22 cellular contexts compared by ENCODE assay signal in the genomic region with DNA sequence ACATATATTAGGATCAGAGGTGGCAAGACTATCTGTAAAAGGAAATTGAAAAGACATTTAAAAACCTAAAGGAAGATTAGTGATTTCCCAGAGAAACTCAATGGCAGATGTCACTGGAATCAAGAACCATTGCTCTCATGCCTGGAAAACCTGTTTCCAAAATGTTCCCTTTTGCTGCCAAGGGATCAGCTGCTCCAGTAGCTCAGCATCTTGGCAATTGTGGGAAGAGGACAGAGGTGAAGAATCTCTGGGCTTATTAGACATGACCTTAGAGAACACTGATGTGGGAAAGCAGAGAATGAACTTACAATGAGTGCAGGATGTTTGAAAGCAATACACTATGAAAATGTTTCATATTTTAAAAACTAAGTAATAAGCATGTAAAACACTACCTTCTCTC.
"Had no signal": no experiment of that assay in that cellular context is flagged by ENCODE, and none has a peak within 500 bp of the region (broad histone marks: within the 10 kb centered on the region; RNA-seq: fewer than 3 reads in every experiment).

No MANE protein-coding gene starts in this region.

- H3K27me3 ChIP-seq: ascending aorta, breast epithelium, pancreas, tibial nerve had no signal

- DNase-seq: activated CD4-positive, alpha-beta T cell treated with anti-CD3 and anti-CD28 coated beads, Interleukin-2, amount 50 U/mL, for 1 hour; activated CD4-positive, CD25-positive, alpha-beta regulatory T cell treated with anti-CD3 and anti-CD28 coated beads, Interleukin-2, amount 50 U/mL, for 72 hours; activated CD8-positive, alpha-beta memory T cell treated with anti-CD3 and anti-CD28 coated beads, Interleukin-2, amount 50 U/mL, for 4 hours; activated naive CD4-positive, alpha-beta T cell treated with anti-CD3 and anti-CD28 coated beads, Interleukin-2, amount 50 U/mL, for 16 hours; activated T-cell treated with anti-CD3 and anti-CD28 coated beads, Interleukin-2, amount 50 U/mL, for 4 hours; effector CD8-positive, alpha-beta T cell; islet precursor cell; left colon; mucosa of descending colon; naive thymus-derived CD8-positive, alpha-beta T cell; pancreas; stimulated activated naive B cell treated with anti-CD40 and anti-IgM and Interleukin-4, amounts not matched to agents 10 μg/mL and 1 μg/mL and 100 μg/mL, for 72 hours; SW 1271; T-helper 2 cell had no signal

- H3K4me3 Mint-ChIP-seq: activated T-cell treated with anti-CD3 and anti-CD28 coated beads, Interleukin-2, amount 50 U/mL, for 4 hours; dendritic cell treated with granulocyte-macrophage colony-stimulating factor and Interleukin-4, amounts not matched to agents 40 ng/mL and 50 ng/mL, for 4 days; memory B cell; naive thymus-derived CD8-positive, alpha-beta T cell; stimulated activated naive B cell treated with anti-CD40 and anti-IgM and Interleukin-4, amounts not matched to agents 10 μg/mL and 1 μg/mL and 100 μg/mL, for 72 hours had no signal

- H3K9me3 ChIP-seq: ascending aorta, breast epithelium, mucosa of descending colon, neutrophil, pancreas, tibial nerve had no signal

- H3K4me3 ChIP-seq: ascending aorta, breast epithelium, mucosa of descending colon, pancreas, tibial nerve had no signal

- H3K36me3 ChIP-seq: ascending aorta, breast epithelium, neutrophil, pancreas, tibial nerve had no signal

- H3K27ac ChIP-seq: ascending aorta, breast epithelium, neutrophil, pancreas, tibial nerve, VCaP had no signal

- H3K36me3 Mint-ChIP-seq: memory B cell; naive thymus-derived CD8-positive, alpha-beta T cell; stimulated activated naive B cell treated with anti-CD40 and anti-IgM and Interleukin-4, amounts not matched to agents 10 μg/mL and 1 μg/mL and 100 μg/mL, for 72 hours had no signal

- H3K4me1 ChIP-seq: ascending aorta, breast epithelium had no signal

- H3K4me1 Mint-ChIP-seq: memory B cell; naive thymus-derived CD8-positive, alpha-beta T cell had no signal

- H3K9me3 Mint-ChIP-seq: activated T-cell treated with anti-CD3 and anti-CD28 coated beads, Interleukin-2, amount 50 U/mL, for 4 hours; dendritic cell treated with granulocyte-macrophage colony-stimulating factor and Interleukin-4, amounts not matched to agents 40 ng/mL and 50 ng/mL, for 4 days; naive thymus-derived CD8-positive, alpha-beta T cell had no signal

- ATAC-seq: activated T-cell treated with anti-CD3 and anti-CD28 coated beads, Interleukin-2, amount 50 U/mL, for 4 hours; esophagus mucosa; left colon; mucosa of descending colon; naive thymus-derived CD8-positive, alpha-beta T cell; pancreas; stimulated activated naive B cell treated with anti-CD40 and anti-IgM and Interleukin-4, amounts not matched to agents 10 μg/mL and 1 μg/mL and 100 μg/mL, for 72 hours had no signal

- H3K27ac Mint-ChIP-seq: dendritic cell treated with granulocyte-macrophage colony-stimulating factor and Interleukin-4, amounts not matched to agents 40 ng/mL and 50 ng/mL, for 4 days; memory B cell; naive thymus-derived CD8-positive, alpha-beta T cell; stimulated activated naive B cell treated with anti-CD40 and anti-IgM and Interleukin-4, amounts not matched to agents 10 μg/mL and 1 μg/mL and 100 μg/mL, for 72 hours had no signal

- H3K27me3 Mint-ChIP-seq: dendritic cell treated with granulocyte-macrophage colony-stimulating factor and Interleukin-4, amounts not matched to agents 40 ng/mL and 50 ng/mL, for 4 days had no signal
